1 cellular context compared by ENCODE assay signal in genomic region chr9:37501957-37502596, GRCh38.
TF ChIP-seq lines count a peak whose summit lies in the region.

No MANE protein-coding gene starts in this region.

TF ChIP-seq in HepG2, 621 proteins besides CTCF, POLR2A, EP300 and RAD21 (continued from another document):
- TF ChIP-seq AFF4 (CRISPR knock-in tag; IDR thresholded peaks at IDR 0.05) (no peak), HNF1A (IDR thresholded peaks at IDR 0.05; ENCODE audit: low read depth) (no peak), HNF1A (CRISPR knock-in tag; IDR thresholded peaks at IDR 0.05; ENCODE audit: borderline replicate concordance) (no peak)
TF ChIP-seq in HepG2: peak in this region for 15.
